25 cellular contexts compared by ENCODE assay signal in genomic region chr5:173397531-173397930, GRCh38.
DNase-seq lines count a peak whose midpoint lies in the region; ATAC-seq lines count a peak whose summit lies in the region.
"Had no signal": no experiment of that assay in that cellular context is flagged by ENCODE, and none has a peak within 500 bp of the region (broad histone marks: within the 10 kb centered on the region; RNA-seq: fewer than 3 reads in every experiment).

No MANE protein-coding gene starts in this region.

- H2AK5ac ChIP-seq in mesenchymal stem cell (ENCODE audit: low read length, severe bottlenecking) = no peak overlapping the region

- peak overlapping the region in 1 of 2 experiments; percentile 64 for H3K4ac ChIP-seq in mesenchymal stem cell (ENCODE audit: low read depth in 1 of 2, low read length in 2 of 2)

- H3K79me1 ChIP-seq in mesenchymal stem cell (replicated peaks; ENCODE audit: low read length, poor library complexity, severe bottlenecking) = no peaks in the 10 kb centered on the region

- H3K9me3 ChIP-seq in mesenchymal stem cell (ENCODE audit: control insufficient read depth, low read length) = peaks cover 8% of the 10 kb centered on the region
- H3K9me3 ChIP-seq: colonic mucosa, upper lobe of left lung had no signal

- no peaks in the 10 kb centered on the region for H3K27me3 ChIP-seq in mesenchymal stem cell (ENCODE audit: control insufficient read depth in 1 of 2, insufficient read depth in 1 of 2, low read length in 2 of 2)
- H3K27me3 ChIP-seq: breast epithelium, colonic mucosa, upper lobe of left lung had no signal

- no peak overlapping the region for H3K14ac ChIP-seq in mesenchymal stem cell (ENCODE audit: low read length in 2 of 2)

- H4K8ac ChIP-seq in mesenchymal stem cell (ENCODE audit: low read length) = no peak overlapping the region

- no peaks in the 10 kb centered on the region for H3K4me1 ChIP-seq in mesenchymal stem cell (ENCODE audit: control insufficient read depth, insufficient read depth, low read depth, low read length)
- H3K4me1 ChIP-seq: breast epithelium, colonic mucosa, upper lobe of left lung had no signal

- H2BK15ac ChIP-seq in mesenchymal stem cell (ENCODE audit: low read depth, poor library complexity, severe bottlenecking) = no peak overlapping the region

- no peak overlapping the region for H3K4me2 ChIP-seq in mesenchymal stem cell (ENCODE audit: low read length, poor library complexity, severe bottlenecking)

- H3K9ac ChIP-seq in mesenchymal stem cell (ENCODE audit: low read length) = no peak overlapping the region

- no peak overlapping the region for H2BK5ac ChIP-seq in mesenchymal stem cell (ENCODE audit: low read depth, low read length, poor library complexity, severe bottlenecking)

- 76% methylated on average over 7 of the region's 7 CpGs for WGBS in mesenchymal stem cell

- H3K36me3 ChIP-seq in mesenchymal stem cell (ENCODE audit: control insufficient read depth in 1 of 2, insufficient read depth in 2 of 2, low read depth in 1 of 2, low read length in 2 of 2) = no peaks in the 10 kb centered on the region
- H3K36me3 ChIP-seq: breast epithelium, colonic mucosa, upper lobe of left lung had no signal

- peak overlapping the region in 1 of 2 experiments; percentile 55 for H3K18ac ChIP-seq in mesenchymal stem cell (ENCODE audit: low read depth in 1 of 2, low read length in 2 of 2)

- H3K23ac ChIP-seq in mesenchymal stem cell (ENCODE audit: low read length in 2 of 2) = no peak overlapping the region

- peak overlapping the region in 1 of 2 experiments; percentile 63 for H2BK12ac ChIP-seq in mesenchymal stem cell (ENCODE audit: low read length in 2 of 2)

- DNase-seq in AML-193 (lab: John Stamatoyannopoulos, UW) (peak; percentile 66), KG1 (lab: John Stamatoyannopoulos, UW) (peak; percentile 63), SIG-M5 (lab: John Stamatoyannopoulos, UW) (peak; percentile 77), mesenchymal stem cell (peak; percentile 54), NCI-H82 (lab: John Stamatoyannopoulos, UW) (no peak)
- DNase-seq: activated CD4-positive, CD25-positive, alpha-beta regulatory T cell treated with anti-CD3 and anti-CD28 coated beads, Interleukin-2, amount 50 U/mL, for 72 hours; activated CD8-positive, alpha-beta T cell treated with anti-CD3 and anti-CD28 coated beads, Interleukin-2, amount 10 ng/mL, durations not matched to agents 7 days and 5 days; activated naive CD4-positive, alpha-beta T cell treated with anti-CD3 and anti-CD28 coated beads for 36 hours; activated T-cell treated with anti-CD3 and anti-CD28 coated beads, Interleukin-2, amount 50 U/mL, for 24 hours; amniotic stem cell; CD4-positive, CD25-positive, alpha-beta regulatory T cell; colonic mucosa; endodermal cell; glutamatergic neuron; kidney glomerular epithelial cell; NCI-H1436 treated with DMSO at 0.1 percent for 48 hours; NCI-H524; stimulated activated CD4-positive, alpha-beta T cell treated with anti-CD3 and anti-CD28 coated beads, Interleukin-12 subunit alpha, Interleukin-12 subunit beta, amount 100 ng/mL, for 4 hours; upper lobe of left lung had no signal

- H3K4me3 ChIP-seq in mesenchymal stem cell (ENCODE audit: insufficient read depth in 1 of 2, low read depth in 1 of 2, low read length in 2 of 2) = no peak overlapping the region
- H3K4me3 ChIP-seq: breast epithelium, colonic mucosa, lung, upper lobe of left lung had no signal

- ATAC-seq in esophagus mucosa = no peak
- no peak for ATAC-seq in HG02588 (IDR thresholded peaks at IDR 0.05; ENCODE audit: unreplicated experiment)
- ATAC-seq in HG03175 (IDR thresholded peaks at IDR 0.05; ENCODE audit: unreplicated experiment) = no peak
- ATAC-seq: activated CD8-positive, alpha-beta T cell treated with anti-CD3 and anti-CD28 coated beads, Interleukin-2, amount 10 ng/mL, durations not matched to agents 7 days and 5 days; Right ventricle myocardium inferior had no signal

- no peak overlapping the region for H2AFZ ChIP-seq in mesenchymal stem cell (ENCODE audit: low read depth, low read length)

- H2BK120ac ChIP-seq in mesenchymal stem cell (ENCODE audit: low read depth, low read length) = peak overlapping the region; percentile 66

- H3K27ac ChIP-seq in mesenchymal stem cell (ENCODE audit: low read length, poor library complexity, severe bottlenecking) = no peak overlapping the region
- H3K27ac ChIP-seq: breast epithelium, colonic mucosa, upper lobe of left lung had no signal

- no peak overlapping the region for H4K91ac ChIP-seq in mesenchymal stem cell (ENCODE audit: low read length)
